In the genomic region with DNA sequence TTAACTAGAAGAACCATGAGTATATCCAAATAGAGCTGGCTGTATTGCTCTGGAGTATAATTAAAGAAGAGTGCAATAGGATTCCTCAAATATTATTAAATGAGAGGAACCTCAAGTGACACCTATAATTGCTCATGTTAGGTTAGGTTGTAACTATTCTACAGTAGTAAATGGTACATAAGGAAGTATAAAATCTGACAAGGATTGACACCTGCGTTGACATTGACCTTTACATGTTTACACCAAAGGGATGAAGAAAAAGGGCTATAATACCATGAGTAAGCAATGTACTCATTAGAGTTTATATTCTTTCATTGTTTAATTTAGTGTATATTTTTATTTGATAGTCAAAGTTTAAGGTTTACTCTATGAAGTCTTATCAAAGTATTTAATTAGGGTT, we compare ENCODE assay signal across 27 cellular contexts.
"Had no signal": no experiment of that assay in that cellular context is flagged by ENCODE, and none has a peak within 500 bp of the region (broad histone marks: within the 10 kb centered on the region; RNA-seq: fewer than 3 reads in every experiment).

No MANE protein-coding gene starts in this region.

- H3K9me3 ChIP-seq: ascending aorta, breast epithelium, colonic mucosa had no signal

- H3K27me3 ChIP-seq: ascending aorta, breast epithelium, cardiac muscle cell, colonic mucosa had no signal

- H3K4me1 ChIP-seq: ascending aorta, breast epithelium, colonic mucosa had no signal

- H3K27me3 Mint-ChIP-seq: activated CD4-positive, alpha-beta memory T cell treated with anti-CD3 and anti-CD28 coated beads, Interleukin-2, amount 10 ng/mL, durations not matched to agents 7 days and 5 days; activated CD4-positive, alpha-beta T cell treated with anti-CD3 and anti-CD28 coated beads, Interleukin-2, amount 10 ng/mL, durations not matched to agents 7 days and 5 days; activated naive CD4-positive, alpha-beta T cell treated with anti-CD3 and anti-CD28 coated beads, Interleukin-2, amount 10 ng/mL, durations not matched to agents 7 days and 5 days; activated naive CD8-positive, alpha-beta T cell treated with anti-CD3 and anti-CD28 coated beads, Interleukin-2, amount 10 ng/mL, durations not matched to agents 7 days and 5 days; activated T-cell treated with anti-CD3 and anti-CD28 coated beads, Interleukin-2, amount 50 U/mL, for 24 hours; brain had no signal

- H3K27ac ChIP-seq: ascending aorta, breast epithelium, cardiac muscle cell, colonic mucosa had no signal

- H3K36me3 Mint-ChIP-seq: WTC11 had no signal

- H3K9me3 Mint-ChIP-seq: activated CD4-positive, alpha-beta memory T cell treated with anti-CD3 and anti-CD28 coated beads, Interleukin-2, amount 10 ng/mL, durations not matched to agents 7 days and 5 days; activated naive CD4-positive, alpha-beta T cell treated with anti-CD3 and anti-CD28 coated beads, Interleukin-2, amount 10 ng/mL, durations not matched to agents 7 days and 5 days; activated naive CD4-positive, alpha-beta T cell treated with anti-CD3 and anti-CD28 coated beads, Interleukin-2, amount 50 U/mL, for 72 hours; activated naive CD8-positive, alpha-beta T cell treated with anti-CD3 and anti-CD28 coated beads, Interleukin-2, amount 10 ng/mL, durations not matched to agents 7 days and 5 days; activated T-cell treated with anti-CD3 and anti-CD28 coated beads, Interleukin-2, amount 50 U/mL, for 24 hours; activated T-cell treated with anti-CD3 and anti-CD28 coated beads, Interleukin-2, amount 50 U/mL, for 72 hours; brain; WTC11 had no signal

- H3K4me3 ChIP-seq: ascending aorta, breast epithelium, cardiac muscle cell, colonic mucosa had no signal

- FAIRE-seq: TTC549 had no signal

- H3K36me3 ChIP-seq: breast epithelium, cardiac muscle cell, colonic mucosa had no signal

- DNase-seq: activated CD4-positive, alpha-beta memory T cell treated with anti-CD3 and anti-CD28 coated beads, Interleukin-2, amount 10 ng/mL, durations not matched to agents 7 days and 5 days; activated CD4-positive, alpha-beta T cell treated with anti-CD3 and anti-CD28 coated beads for 1 hour; activated CD4-positive, alpha-beta T cell treated with anti-CD3 and anti-CD28 coated beads for 4 hours; activated CD4-positive, alpha-beta T cell treated with anti-CD3 and anti-CD28 coated beads, Interleukin-2, amount 10 ng/mL, durations not matched to agents 7 days and 5 days; activated CD4-positive, alpha-beta T cell treated with anti-CD3 and anti-CD28 coated beads, Interleukin-2, amount 50 U/mL, for 4 hours; activated CD8-positive, alpha-beta memory T cell treated with anti-CD3 and anti-CD28 coated beads, Interleukin-2, amount 50 U/mL, for 48 hours; activated gamma-delta T cell; activated naive CD4-positive, alpha-beta T cell; activated naive CD4-positive, alpha-beta T cell treated with anti-CD3 and anti-CD28 coated beads, Interleukin-2, amount 10 ng/mL, durations not matched to agents 7 days and 5 days; activated naive CD8-positive, alpha-beta T cell treated with anti-CD3 and anti-CD28 coated beads, Interleukin-2, amount 10 ng/mL, durations not matched to agents 7 days and 5 days; activated T-cell treated with anti-CD3 and anti-CD28 coated beads for 4 hours; activated T-cell treated with anti-CD3 and anti-CD28 coated beads, Interleukin-2, amount 50 U/mL, for 24 hours; activated T-cell treated with anti-CD3 and anti-CD28 coated beads, Interleukin-2, amount 50 U/mL, for 72 hours; central memory CD4-positive, alpha-beta T cell; colonic mucosa; effector CD8-positive, alpha-beta T cell; foreskin fibroblast; head of caudate nucleus; T-helper 2 cell had no signal

- H3K4me3 Mint-ChIP-seq: activated CD4-positive, alpha-beta memory T cell treated with anti-CD3 and anti-CD28 coated beads, Interleukin-2, amount 10 ng/mL, durations not matched to agents 7 days and 5 days; activated CD4-positive, alpha-beta T cell treated with anti-CD3 and anti-CD28 coated beads, Interleukin-2, amount 10 ng/mL, durations not matched to agents 7 days and 5 days; activated naive CD4-positive, alpha-beta T cell treated with anti-CD3 and anti-CD28 coated beads, Interleukin-2, amount 10 ng/mL, durations not matched to agents 7 days and 5 days; activated naive CD8-positive, alpha-beta T cell treated with anti-CD3 and anti-CD28 coated beads, Interleukin-2, amount 10 ng/mL, durations not matched to agents 7 days and 5 days; activated T-cell treated with anti-CD3 and anti-CD28 coated beads, Interleukin-2, amount 50 U/mL, for 24 hours; activated T-cell treated with anti-CD3 and anti-CD28 coated beads, Interleukin-2, amount 50 U/mL, for 72 hours; brain; WTC11 had no signal

- H3K27ac Mint-ChIP-seq: activated CD4-positive, alpha-beta memory T cell treated with anti-CD3 and anti-CD28 coated beads, Interleukin-2, amount 10 ng/mL, durations not matched to agents 7 days and 5 days; activated CD4-positive, alpha-beta T cell treated with anti-CD3 and anti-CD28 coated beads, Interleukin-2, amount 10 ng/mL, durations not matched to agents 7 days and 5 days; activated naive CD4-positive, alpha-beta T cell treated with anti-CD3 and anti-CD28 coated beads, Interleukin-2, amount 10 ng/mL, durations not matched to agents 7 days and 5 days; activated naive CD4-positive, alpha-beta T cell treated with anti-CD3 and anti-CD28 coated beads, Interleukin-2, amount 50 U/mL, for 72 hours; activated naive CD8-positive, alpha-beta T cell treated with anti-CD3 and anti-CD28 coated beads, Interleukin-2, amount 10 ng/mL, durations not matched to agents 7 days and 5 days; activated T-cell treated with anti-CD3 and anti-CD28 coated beads, Interleukin-2, amount 50 U/mL, for 24 hours; activated T-cell treated with anti-CD3 and anti-CD28 coated beads, Interleukin-2, amount 50 U/mL, for 72 hours; brain; WTC11 had no signal

- ATAC-seq: activated naive CD4-positive, alpha-beta T cell treated with anti-CD3 and anti-CD28 coated beads, Interleukin-2, amount 50 U/mL, for 72 hours; activated T-cell treated with anti-CD3 and anti-CD28 coated beads, Interleukin-2, amount 50 U/mL, for 72 hours; esophagus mucosa; WTC11 had no signal

- H3K4me1 Mint-ChIP-seq: activated CD4-positive, alpha-beta T cell treated with anti-CD3 and anti-CD28 coated beads, Interleukin-2, amount 10 ng/mL, durations not matched to agents 7 days and 5 days; activated naive CD4-positive, alpha-beta T cell treated with anti-CD3 and anti-CD28 coated beads, Interleukin-2, amount 10 ng/mL, durations not matched to agents 7 days and 5 days; activated naive CD8-positive, alpha-beta T cell treated with anti-CD3 and anti-CD28 coated beads, Interleukin-2, amount 10 ng/mL, durations not matched to agents 7 days and 5 days; brain; WTC11 had no signal
